ENCODE assay signal across 21 cellular contexts in the genomic region with DNA sequence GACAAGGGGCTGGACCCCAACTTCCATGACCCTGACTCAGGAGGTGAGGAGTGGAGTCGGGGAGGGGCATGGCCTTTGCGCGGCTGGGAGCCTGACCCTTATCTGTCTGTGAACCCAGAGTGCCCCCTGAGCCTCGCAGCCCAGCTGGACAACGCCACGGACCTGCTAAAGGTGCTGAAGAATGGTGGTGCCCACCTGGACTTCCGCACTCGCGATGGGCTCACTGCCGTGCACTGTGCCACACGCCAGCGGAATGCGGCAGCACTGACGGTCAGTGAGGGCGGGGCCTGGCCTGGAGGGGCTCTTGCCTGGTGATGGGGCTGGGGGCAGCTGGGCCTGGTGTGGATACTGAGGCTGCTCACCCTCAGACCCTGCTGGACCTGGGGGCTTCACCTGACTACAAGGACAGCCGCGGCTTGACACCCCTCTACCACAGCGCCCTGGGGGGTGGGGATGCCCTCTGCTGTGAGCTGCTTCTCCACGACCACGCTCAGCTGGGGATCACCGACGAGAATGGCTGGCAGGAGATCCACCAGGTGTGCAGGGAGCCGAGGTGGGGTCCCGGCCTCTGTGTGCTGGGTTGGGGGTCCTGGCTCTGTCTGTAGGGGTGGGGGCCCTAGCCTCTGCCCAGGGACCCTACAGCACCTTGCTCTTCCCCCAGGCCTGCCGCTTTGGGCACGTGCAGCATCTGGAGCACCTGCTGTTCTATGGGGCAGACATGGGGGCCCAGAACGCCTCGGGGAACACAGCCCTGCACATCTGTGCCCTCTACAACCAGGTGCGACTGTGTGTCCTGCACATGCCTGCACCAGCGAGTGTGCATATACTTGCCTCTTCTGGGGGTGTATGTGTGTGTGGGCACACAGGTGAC. TPM values are rescaled to one million over a fixed set of nuclear protein-coding genes. Genes with fewer than 3 reads are reported as not detected.
DNase-seq lines count a peak whose midpoint lies in the region; ATAC-seq and TF ChIP-seq lines count a peak whose summit lies in the region.
"Had no signal": no experiment of that assay in that cellular context is flagged by ENCODE, and none has a peak within 500 bp of the region (broad histone marks: within the 10 kb centered on the region; RNA-seq: fewer than 3 reads in every experiment).

No MANE protein-coding gene starts in this region.

- H3K27me3 Mint-ChIP-seq in central memory CD8-positive, alpha-beta T cell = peaks cover 18% of the 10 kb centered on the region

- H3K4me1 Mint-ChIP-seq in central memory CD8-positive, alpha-beta T cell = no peaks in the 10 kb centered on the region

- no peaks in the 10 kb centered on the region for H3K9me3 ChIP-seq in stomach

- peaks cover 7 to 8% (median 8%) of the 10 kb centered on the region in 4 donors for H3K4me1 ChIP-seq in stomach
- H3K4me1 ChIP-seq: foreskin keratinocyte had no signal

- H3K27ac Mint-ChIP-seq in central memory CD8-positive, alpha-beta T cell (ENCODE audit: low read depth) = peak overlapping the region; percentile 76
- H3K27ac Mint-ChIP-seq: progenitor cell of endocrine pancreas, T-helper 17 cell had no signal

- H3K9me3 Mint-ChIP-seq in central memory CD8-positive, alpha-beta T cell = no peaks in the 10 kb centered on the region

- no peaks in the 10 kb centered on the region for H3K36me3 Mint-ChIP-seq in central memory CD8-positive, alpha-beta T cell (ENCODE audit: insufficient read depth)

- H3K27ac ChIP-seq in stomach = no peak overlapping the region
- H3K27ac ChIP-seq: foreskin keratinocyte had no signal

- 86 to 95% (median 93%) methylated on average over 25 to 30 of the region's 30 CpGs for WGBS in stomach, 5 donors

- H3K4me3 Mint-ChIP-seq in central memory CD8-positive, alpha-beta T cell = no peak overlapping the region
- H3K4me3 Mint-ChIP-seq: T-helper 17 cell had no signal

- DNase-seq in H7 (peak; percentile 35), iPS-NIHi7 (ENCODE audit: extremely low spot score) (peak; percentile 3), stomach (peak; percentile 20), NCI-H1694 (lab: John Stamatoyannopoulos, UW) (no peak), Ammon's horn (ENCODE audit: low spot score) (no peak)
- DNase-seq in central memory CD8-positive, alpha-beta T cell (ENCODE audit: low spot score in 2 of 2) = peak in 1 of 2 donors; percentile 8
- DNase-seq: activated CD4-positive, alpha-beta T cell treated with anti-CD3 and anti-CD28 coated beads for 4 hours; EL; foreskin keratinocyte; hippocampal formation; NCI-H1105; NCI-H2029 treated with DMSO at 0.1 percent for 48 hours; NCI-H2227 treated with DMSO at 0.1 percent for 48 hours; T-helper 17 cell had no signal

- intact Hi-C loops in stomach (cut with DNase I; ENCODE audit: low total_unique reads) = no loop called here

- TF ChIP-seq CTCF in stomach (IDR thresholded peaks at IDR 0.05) = no peak

- TF ChIP-seq EP300 in stomach (IDR thresholded peaks at IDR 0.05) = no peak

- TF ChIP-seq POLR2A in stomach (IDR thresholded peaks at IDR 0.05) = no peak

- peaks cover 12% of the 10 kb centered on the region for H3K27me3 ChIP-seq in H7 (ENCODE audit: control insufficient read depth, insufficient read depth, low read length)
- peaks cover under 1 to 34% (median 19%) of the 10 kb centered on the region in 3 donors for H3K27me3 ChIP-seq in stomach
- H3K27me3 ChIP-seq: foreskin keratinocyte had no signal

- no peak for ATAC-seq in central memory CD8-positive, alpha-beta T cell (replicated peaks; ENCODE audit: extremely low read depth, poor library complexity, severe bottlenecking)
- no peak for ATAC-seq in HG03139 (IDR thresholded peaks at IDR 0.05; ENCODE audit: unreplicated experiment)
- ATAC-seq: foreskin keratinocyte, T-helper 17 cell had no signal

- no peak overlapping the region for H3K4me3 ChIP-seq in H7 (ENCODE audit: insufficient read depth, low read depth, low read length)
- H3K4me3 ChIP-seq in stomach = peak overlapping the region in 1 of 4 donors; percentile 3

- no peaks in the 10 kb centered on the region for H3K36me3 ChIP-seq in H7 (replicated peaks; ENCODE audit: control insufficient read depth, insufficient read depth, low read length)
- H3K36me3 ChIP-seq in stomach = no peaks in the 10 kb centered on the region

RNA-seq across cellular contexts. Expression of a gene that starts 6.3 kb away (rescaled TPM):
- 1.8 and 2.1 TPM in 2 replicates for total RNA-seq in H7 (2014; rRNA removed; shearing (Covaris generic))
- 10 to 100 TPM in 2 of 5 donors, 1 to 10 TPM in 3; 2.5 to 31.2 (median 7.6) TPM for total RNA-seq in stomach
- 1 to 10 TPM; 3.2 to 5.4 (median 3.4) TPM for polyA plus RNA-seq in stomach

RNA-seq across cellular contexts. Expression of a gene that starts 50.9 kb away (rescaled TPM):
- total RNA-seq in H7 (2014; rRNA removed; shearing (Covaris generic)) = 9.5 and 11.3 TPM in 2 replicates
- 10 to 100 TPM in 4 of 5 donors, 1 to 10 TPM in 1; 7.7 to 88.1 (median 46.8) TPM for total RNA-seq in stomach
- polyA plus RNA-seq in stomach = 10 to 100 TPM; 27.0 to 45.7 (median 41.2) TPM

RNA-seq across cellular contexts. Expression of a gene that starts 59.1 kb away (rescaled TPM):
- 0.07 TPM in 1 of 2 replicates, not detected in the other for total RNA-seq in H7 (2014; rRNA removed; shearing (Covaris generic))
- total RNA-seq in stomach = under 1 TPM in 1 of 5 donors, not detected in 4; 0.37 TPM
- polyA plus RNA-seq in stomach = under 1 TPM in 2 of 3 donors, not detected in 1; 0.19 to 0.23 TPM
- total RNA-seq: cerebellum, foreskin keratinocyte, M059J, neural crest cell, progenitor cell of endocrine pancreas, RPMI7951, T-helper 17 cell, temporal lobe had no signal
- polyA plus RNA-seq: foreskin keratinocyte had no signal

Comparison
In these comparisons a context has a peak if more than half of its experiments do, and no peak if none do; other contexts are left out.
1. DNase-seq: peak in H7 (single experiment), iPS-NIHi7 (single experiment) and stomach (single experiment); none in NCI-H1694 (single experiment) and Ammon's horn (single experiment).